Comparison of ENCODE assay signal across 13 cellular contexts in genomic region chr1:222387020-222387816, GRCh38.
DNase-seq lines count a peak whose midpoint lies in the region; ATAC-seq and TF ChIP-seq lines count a peak whose summit lies in the region.
"Had no signal": no experiment of that assay in that cellular context is flagged by ENCODE, and none has a peak within 500 bp of the region (broad histone marks: within the 10 kb centered on the region; RNA-seq: fewer than 3 reads in every experiment).

No MANE protein-coding gene starts in this region.

- H3K4me1 ChIP-seq in Loucy (ENCODE audit: insufficient read depth, low read length, poor library complexity, severe bottlenecking): no peaks in the 10 kb centered on the region
- no peaks in the 10 kb centered on the region for H3K4me1 ChIP-seq in mammary epithelial cell (ENCODE audit: insufficient read depth, low read length)
- H3K4me1 ChIP-seq in heart right ventricle: no peaks in the 10 kb centered on the region

- H3F3A ChIP-seq in Loucy (ENCODE audit: low read depth): no peaks in the 10 kb centered on the region

- no peaks in the 10 kb centered on the region for H3K9me3 Mint-ChIP-seq in osteocyte (ENCODE audit: unreplicated experiment)
- H3K9me3 Mint-ChIP-seq in CD14-positive monocyte: peaks cover 0 to 10% (median 1%) of the 10 kb centered on the region in 7 donors

- DNase-seq in activated CD4-positive, alpha-beta T cell treated with anti-CD3 and anti-CD28 coated beads for 48 hours: peak; percentile 4
- no peak for DNase-seq in activated CD4-positive, alpha-beta T cell treated with anti-CD3 and anti-CD28 coated beads for 1 hour
- DNase-seq in mammary epithelial cell (no peak), osteocyte (ENCODE audit: extremely low spot score, unreplicated experiment) (no peak), T-helper 2 cell (no peak), CD14-positive monocyte (ENCODE audit: low spot score) (no peak), heart right ventricle (no peak)
- DNase-seq: activated T-cell treated with anti-CD3 and anti-CD28 coated beads, Interleukin-2, amount 50 U/mL, for 24 hours; NCI-H510A; stimulated activated naive B cell treated with anti-CD40 and anti-IgM and Interleukin-4, amounts not matched to agents 10 μg/mL and 1 μg/mL and 100 μg/mL, for 72 hours; T1000 had no signal

- H3K27me3 ChIP-seq in Loucy (ENCODE audit: insufficient read depth, low read length, poor library complexity, severe bottlenecking) (no peaks in the 10 kb centered on the region), mammary epithelial cell (ENCODE audit: insufficient read depth, low read length) (no peaks in the 10 kb centered on the region), heart right ventricle (peaks cover 0 to 3% (median 0%) of the 10 kb centered on the region in 7 donors)

- no peaks in the 10 kb centered on the region for H3K36me3 ChIP-seq in Loucy (ENCODE audit: insufficient read depth, low read length)
- H3K36me3 ChIP-seq in mammary epithelial cell (ENCODE audit: insufficient read depth, low read length): no peaks in the 10 kb centered on the region
- no peaks in the 10 kb centered on the region for H3K36me3 ChIP-seq in heart right ventricle

- intact Hi-C loops in mammary epithelial cell (cut with micrococcal nuclease): no loop called here
- intact Hi-C loops in CD14-positive monocyte (cut with micrococcal nuclease): no loop called here
- intact Hi-C loops in heart right ventricle (cut with DNase I): no loop called here

- H3K27me3 Mint-ChIP-seq in osteocyte (ENCODE audit: unreplicated experiment) (peaks cover 2% of the 10 kb centered on the region), CD14-positive monocyte (ENCODE audit: low read depth in 3 of 3) (peaks cover 0 to 2% (median 1%) of the 10 kb centered on the region in 3 donors)
- H3K27me3 Mint-ChIP-seq: activated T-cell treated with anti-CD3 and anti-CD28 coated beads, Interleukin-2, amount 50 U/mL, for 24 hours had no signal

- H3K27ac Mint-ChIP-seq in osteocyte (ENCODE audit: unreplicated experiment) (no peak overlapping the region), CD14-positive monocyte (no peak overlapping the region)
- H3K27ac Mint-ChIP-seq: activated T-cell treated with anti-CD3 and anti-CD28 coated beads, Interleukin-2, amount 50 U/mL, for 24 hours; B cell; stimulated activated naive B cell treated with anti-CD40 and anti-IgM and Interleukin-4, amounts not matched to agents 10 μg/mL and 1 μg/mL and 100 μg/mL, for 72 hours had no signal

- H3K4me3 Mint-ChIP-seq in osteocyte (ENCODE audit: unreplicated experiment) (no peak overlapping the region), CD14-positive monocyte (no peak overlapping the region)
- H3K4me3 Mint-ChIP-seq: activated T-cell treated with anti-CD3 and anti-CD28 coated beads, Interleukin-2, amount 50 U/mL, for 24 hours; B cell; stimulated activated naive B cell treated with anti-CD40 and anti-IgM and Interleukin-4, amounts not matched to agents 10 μg/mL and 1 μg/mL and 100 μg/mL, for 72 hours had no signal

- no peak overlapping the region for H3K4me3 ChIP-seq in Loucy (ENCODE audit: low read length, poor library complexity, severe bottlenecking)
- no peak overlapping the region for H3K4me3 ChIP-seq in mammary epithelial cell (replicated peaks in 1 of 3; ENCODE audit: insufficient read depth in 1 of 3, low read depth in 2 of 3, low read length in 3 of 3)
- no peak overlapping the region for H3K4me3 ChIP-seq in heart right ventricle

- no peak for ATAC-seq in heart right ventricle
- ATAC-seq: stimulated activated naive B cell treated with anti-CD40 and anti-IgM and Interleukin-4, amounts not matched to agents 10 μg/mL and 1 μg/mL and 100 μg/mL, for 72 hours had no signal

- 93% methylated on average over 8 of the region's 8 CpGs for WGBS in mammary epithelial cell (ENCODE audit: low coverage, missing lambda C conversion rate)
- 82 to 84% methylated on average over 8 of the region's 8 CpGs for WGBS in heart right ventricle, 2 donors

- H3K4me1 Mint-ChIP-seq in osteocyte (ENCODE audit: unreplicated experiment) (no peaks in the 10 kb centered on the region), CD14-positive monocyte (no peaks in the 10 kb centered on the region)
- H3K4me1 Mint-ChIP-seq: B cell had no signal

- no TSS peak for BruUV-seq in mammary epithelial cell (replicated peaks; lab: Mats Ljungman, UMichigan)

- H3K9me3 ChIP-seq in Loucy (ENCODE audit: insufficient read depth, low read depth, low read length) (0 out of 2 replicates have a peak, but pooled peaks cover 3% of the 10 kb centered on the region), mammary epithelial cell (replicated peaks; ENCODE audit: insufficient read depth, low read length) (no peaks in the 10 kb centered on the region), heart right ventricle (peaks cover 0 to 9% (median 0%) of the 10 kb centered on the region in 11 donors)

- CTCF ChIA-PET in mammary epithelial cell (lab: Charles Lee; ENCODE audit: low non-redundant PET): interaction anchor here (0.7 kb wide), 2 partner anchors 645 to 1486 kb away, joined by 3 to 4 read pairs; partner anchors contain the start of gene DUSP10

- H3K79me2 ChIP-seq in Loucy (ENCODE audit: insufficient read depth, low read length) (no peaks in the 10 kb centered on the region), mammary epithelial cell (ENCODE audit: insufficient read depth, low read length) (no peaks in the 10 kb centered on the region)

- no peak overlapping the region for H3K27ac ChIP-seq in mammary epithelial cell (ENCODE audit: insufficient read depth, low read depth, low read length)
- H3K27ac ChIP-seq in heart right ventricle: no peak overlapping the region

- dilution Hi-C loops in mammary epithelial cell (cut with HindIII; ENCODE audit: low sequenced_read_pairs): no loop called here

- H3K9ac ChIP-seq in Loucy (ENCODE audit: low read depth, low read length, poor library complexity, severe bottlenecking): no peak overlapping the region
- no peak overlapping the region for H3K9ac ChIP-seq in mammary epithelial cell (ENCODE audit: insufficient read depth, low read length)

- in situ Hi-C loops in mammary epithelial cell (cut with MboI; ENCODE audit: low sequenced_read_pairs in 2 of 2): no loop called here

- TF ChIP-seq CTCF in Loucy (conservative IDR thresholded peaks at IDR 0.05; ENCODE audit: low read length) (peak; percentile 55), mammary epithelial cell (conservative IDR thresholded peaks at IDR 0.05 in 1 of 2, IDR thresholded peaks at IDR 0.05 in 1 of 2; ENCODE audit: extremely low read depth in 1 of 2, insufficient read depth in 1 of 2, low read depth in 1 of 2, low read length in 2 of 2) (peak; percentile 28 to 29), osteocyte (IDR thresholded peaks at IDR 0.05) (peak; percentile 24), CD14-positive monocyte (IDR thresholded peaks at IDR 0.05) (no peak), heart right ventricle (IDR thresholded peaks at IDR 0.05) (no peak)

- H3K9me2 ChIP-seq in Loucy (replicated peaks; ENCODE audit: low read depth, low read length): no peaks in the 10 kb centered on the region

- H3K36me3 Mint-ChIP-seq in osteocyte (ENCODE audit: unreplicated experiment): peaks cover 2% of the 10 kb centered on the region
- H3K36me3 Mint-ChIP-seq in CD14-positive monocyte: no peaks in the 10 kb centered on the region
- H3K36me3 Mint-ChIP-seq: stimulated activated naive B cell treated with anti-CD40 and anti-IgM and Interleukin-4, amounts not matched to agents 10 μg/mL and 1 μg/mL and 100 μg/mL, for 72 hours had no signal

- H4K20me1 ChIP-seq in Loucy (ENCODE audit: insufficient read depth, low read length, poor library complexity, severe bottlenecking) (no peaks in the 10 kb centered on the region), mammary epithelial cell (ENCODE audit: insufficient read depth, low read length) (no peaks in the 10 kb centered on the region)

- H2AFZ ChIP-seq in Loucy (ENCODE audit: low read length) (no peak overlapping the region), mammary epithelial cell (ENCODE audit: low read depth, low read length) (no peak overlapping the region)

- H3K4me2 ChIP-seq in Loucy (ENCODE audit: low read depth, low read length, poor library complexity, severe bottlenecking) (no peak overlapping the region), mammary epithelial cell (ENCODE audit: insufficient read depth, low read depth, low read length) (no peak overlapping the region)

Comparison
In these comparisons a context has a peak if more than half of its experiments do, and no peak if none do; other contexts are left out.
1. CTCF ChIP-seq: peak in Loucy (single experiment), mammary epithelial cell (2 of 2) and osteocyte (single experiment); none in CD14-positive monocyte (single experiment) and heart right ventricle (0 of 9).